8 cellular contexts compared by ENCODE assay signal in the genomic region with DNA sequence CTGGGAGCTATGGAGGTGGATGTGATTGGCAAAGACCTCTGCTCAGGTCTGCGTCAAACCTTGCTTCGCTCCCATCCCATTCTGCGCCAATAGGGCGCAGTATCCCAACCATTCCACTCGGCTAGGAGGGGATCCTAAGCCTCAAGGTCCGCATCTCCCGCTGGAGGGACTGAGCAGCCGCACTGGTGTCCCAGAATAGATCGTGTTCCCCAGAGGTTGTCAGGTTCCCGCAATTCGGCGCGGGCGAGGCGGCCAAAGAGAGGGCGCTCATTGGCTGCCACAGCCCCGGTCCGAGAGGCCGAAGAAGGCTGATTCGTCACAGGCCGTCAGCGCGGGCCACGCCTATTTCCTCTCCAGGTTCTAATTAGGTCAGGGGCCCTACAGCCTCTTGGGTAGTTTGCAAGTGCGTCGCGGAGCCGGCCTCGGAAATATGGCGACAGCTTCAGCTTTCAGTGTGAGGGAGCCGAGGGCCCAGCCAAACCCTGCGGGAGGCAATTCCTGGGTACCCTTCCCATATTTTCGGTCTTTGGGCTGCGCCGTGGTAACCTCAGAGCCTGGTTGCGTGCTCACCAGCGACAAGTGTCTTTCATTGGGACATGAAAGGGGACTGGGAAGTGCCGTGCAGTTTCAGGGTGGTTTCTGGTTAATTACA. TPM values are rescaled to one million over a fixed set of nuclear protein-coding genes. Genes with fewer than 3 reads are reported as not detected.
DNase-seq lines count a peak whose midpoint lies in the region; FAIRE-seq and TF ChIP-seq lines count a peak whose summit lies in the region.

No MANE protein-coding gene starts in this region.

- H3K4me1 ChIP-seq in H9 (ENCODE audit: insufficient read depth, low read length) (no peaks in the 10 kb centered on the region), astrocyte (ENCODE audit: insufficient read depth, low read length) (peaks cover 12% of the 10 kb centered on the region), hepatocyte (ENCODE audit: insufficient read depth) (peaks cover 43% of the 10 kb centered on the region), SJCRH30 (no peaks in the 10 kb centered on the region)

- H3K27ac Mint-ChIP-seq in H9 (peak overlapping the region; percentile 63 to 96 (median 71); a peak in 5 of 7 replicates), astrocyte (ENCODE audit: unreplicated experiment) (peak overlapping the region; percentile 96)

- H3K4me2 ChIP-seq in H9 (ENCODE audit: insufficient read depth, insufficient read length, low read length) (peak overlapping the region; percentile 80), astrocyte (ENCODE audit: low read length) (peak overlapping the region; percentile 94), hepatocyte (peak overlapping the region; percentile 79)

- peaks cover 0 to 4% (median 3%) of the 10 kb centered on the region in 3 experiments; a peak in 2 of 7 replicates for H3K36me3 Mint-ChIP-seq in H9 (ENCODE audit: insufficient read depth in 1 of 3, low read depth in 3 of 3)
- H3K36me3 Mint-ChIP-seq in astrocyte (ENCODE audit: low read depth, unreplicated experiment) = peaks cover 3% of the 10 kb centered on the region

- no CpG with 5 or more reads among the region's 38 CpGs for WGBS in H9 (ENCODE audit: extremely low coverage, insufficient read length, low lambda C conversion rate)
- 15% methylated on average over 38 of the region's 38 CpGs for WGBS in hepatocyte (ENCODE audit: low lambda C conversion rate, missing lambda C conversion rate)

- peak overlapping the region; percentile 82 for H4K5ac ChIP-seq in H9 (ENCODE audit: insufficient read length, low read depth, low read length)

- H3K9me3 ChIP-seq in H9 (ENCODE audit: control insufficient read depth, low read depth, low read length) (no peaks in the 10 kb centered on the region), astrocyte (ENCODE audit: insufficient read depth, low read depth, low read length) (no peaks in the 10 kb centered on the region), hepatocyte (ENCODE audit: low read depth) (no peaks in the 10 kb centered on the region), SJCRH30 (replicated peaks) (no peaks in the 10 kb centered on the region)

- no peak overlapping the region for H2AK5ac ChIP-seq in H9 (ENCODE audit: insufficient read length, low read length)

- H3K9me2 ChIP-seq in hepatocyte (replicated peaks; ENCODE audit: insufficient read depth) = no peaks in the 10 kb centered on the region

- H4K8ac ChIP-seq in H9 (replicated peaks; ENCODE audit: insufficient read length, low read depth, low read length) = no peak overlapping the region

- H3K27me3 ChIP-seq in H9 (ENCODE audit: insufficient read depth, low read length) (peaks cover 4% of the 10 kb centered on the region; the same call in 1 of the 2 replicates), astrocyte (ENCODE audit: insufficient read depth, low read length) (peaks cover 13% of the 10 kb centered on the region), hepatocyte (no peaks in the 10 kb centered on the region), SJCRH30 (peaks cover 3% of the 10 kb centered on the region; the same call in 1 of the 2 replicates)

- no peak overlapping the region for H3K23ac ChIP-seq in H9 (ENCODE audit: insufficient read length, low read depth, low read length)

- H3K9ac ChIP-seq in H9 (ENCODE audit: extremely low read depth, insufficient read length, low read length) (peak overlapping the region; percentile 83), astrocyte (ENCODE audit: low read length) (peak overlapping the region; percentile 88)

- no peak for TF ChIP-seq CTCF in H9 (conservative IDR thresholded peaks at IDR 0.05)
- no peak for TF ChIP-seq CTCF in astrocyte (IDR thresholded peaks at IDR 0.05; ENCODE audit: insufficient read depth, low read depth, low read length)
- TF ChIP-seq CTCF in hepatocyte (IDR thresholded peaks at IDR 0.05; ENCODE audit: poor library complexity) = no peak

- H3K14ac ChIP-seq in H9 (ENCODE audit: insufficient read depth, low read length) = peak overlapping the region; percentile 89

- H3K36me3 ChIP-seq in astrocyte (ENCODE audit: insufficient read depth, low read length) (no peaks in the 10 kb centered on the region), hepatocyte (replicated peaks; ENCODE audit: insufficient read depth, low read depth) (no peaks in the 10 kb centered on the region), SJCRH30 (no peaks in the 10 kb centered on the region)

- DNase-seq in GDM1 (lab: John Stamatoyannopoulos, UW) = peak; percentile 74
- DNase-seq in H9 = peak; percentile 100
- peak; percentile 96 for DNase-seq in MV-4-11 (lab: John Stamatoyannopoulos, UW)
- peak; percentile 81 for DNase-seq in T-helper 22 cell (ENCODE audit: low read depth)
- peak; percentile 91 for DNase-seq in astrocyte (ENCODE audit: low read depth)
- peak; percentile 92 for DNase-seq in hepatocyte (ENCODE audit: low spot score)
- peak; percentile 97 for DNase-seq in retina
- no peak for DNase-seq in SJCRH30

- H3K79me2 ChIP-seq in H9 (ENCODE audit: insufficient read depth, low read length) = no peaks in the 10 kb centered on the region
- H3K79me2 ChIP-seq in astrocyte (ENCODE audit: insufficient read depth, low read length) = no peaks in the 10 kb centered on the region
- H3K79me2 ChIP-seq in hepatocyte = no peaks in the 10 kb centered on the region

- no peak overlapping the region for H2BK120ac ChIP-seq in H9 (ENCODE audit: low read depth, low read length, poor library complexity, severe bottlenecking)

- no peaks in the 10 kb centered on the region for H4K20me1 ChIP-seq in H9 (ENCODE audit: control insufficient read depth, insufficient read depth, insufficient read length)
- no peaks in the 10 kb centered on the region for H4K20me1 ChIP-seq in astrocyte (ENCODE audit: insufficient read depth, low read length)
- H4K20me1 ChIP-seq in hepatocyte (ENCODE audit: insufficient read depth, poor library complexity, severe bottlenecking) = no peaks in the 10 kb centered on the region

- H2AFZ ChIP-seq in H9 (ENCODE audit: low read length) (peak overlapping the region; percentile 10), astrocyte (ENCODE audit: low read depth, low read length) (peak overlapping the region; percentile 99), hepatocyte (peak overlapping the region; percentile 78)

- H3K18ac ChIP-seq in H9 (ENCODE audit: insufficient read length, low read depth, low read length) = peak overlapping the region; percentile 92

- FAIRE-seq in astrocyte (lab: Jason Lieb, UNC) = no peak

- peaks cover 9 to 13% of the 10 kb centered on the region in 2 experiments; a peak in 3 of 4 replicates for H3K4me1 Mint-ChIP-seq in H9
- peaks cover 15% of the 10 kb centered on the region for H3K4me1 Mint-ChIP-seq in astrocyte (ENCODE audit: low read depth, unreplicated experiment)

- peaks cover 7% of the 10 kb centered on the region for H3K23me2 ChIP-seq in H9 (ENCODE audit: insufficient read length, low read depth, low read length, poor library complexity, severe bottlenecking)

- H2BK20ac ChIP-seq in H9 (ENCODE audit: low read depth, low read length, poor library complexity, severe bottlenecking) = no peak overlapping the region

- no peak overlapping the region for H2BK12ac ChIP-seq in H9 (ENCODE audit: insufficient read length, low read depth, low read length)

- H2BK5ac ChIP-seq in H9 (ENCODE audit: insufficient read length, low read length) = no peak overlapping the region

- peaks cover 79% of the 10 kb centered on the region for H3K27me3 Mint-ChIP-seq in H9 (ENCODE audit: low read depth)
- peaks cover 3% of the 10 kb centered on the region for H3K27me3 Mint-ChIP-seq in astrocyte (ENCODE audit: low read depth, unreplicated experiment)

- no peak overlapping the region for H3T11ph ChIP-seq in H9 (ENCODE audit: low read length)

- H3K27ac ChIP-seq in H9 (ENCODE audit: insufficient read length, low read depth, low read length) (peak overlapping the region; percentile 50), astrocyte (ENCODE audit: low read depth, low read length) (peak overlapping the region; percentile 71), hepatocyte (peak overlapping the region; percentile 92), SJCRH30 (no peak overlapping the region)

- H2BK15ac ChIP-seq in H9 (ENCODE audit: low read depth, low read length) = no peak overlapping the region

- H3K4me3 ChIP-seq in astrocyte (ENCODE audit: insufficient read depth, low read depth, low read length) (peak overlapping the region; percentile 84), hepatocyte (peak overlapping the region; percentile 14), SJCRH30 (no peak overlapping the region)

- no peak overlapping the region for H4K91ac ChIP-seq in H9 (ENCODE audit: insufficient read length, low read depth, low read length)

- H3K4me3 Mint-ChIP-seq in H9 (peak overlapping the region; percentile 81 to 85), astrocyte (ENCODE audit: unreplicated experiment) (peak overlapping the region; percentile 86)

- no peaks in the 10 kb centered on the region for H3K79me1 ChIP-seq in H9 (ENCODE audit: insufficient read depth, low read depth, low read length, poor library complexity, severe bottlenecking)

- peaks cover 7 to 23% of the 10 kb centered on the region in 2 experiments for H3K9me3 Mint-ChIP-seq in H9
- H3K9me3 Mint-ChIP-seq in astrocyte (ENCODE audit: unreplicated experiment) = peaks cover 5% of the 10 kb centered on the region

- H3K56ac ChIP-seq in H9 (ENCODE audit: insufficient read length, low read depth, low read length) = no peak overlapping the region

- H3K4ac ChIP-seq in H9 (ENCODE audit: low read depth, low read length) = no peak overlapping the region; the same call in 1 of the 2 replicates

RNA-seq across cellular contexts. Expression of a gene that starts 5.0 kb away (rescaled TPM):
- not detected in 2 replicates for total RNA-seq in H9 (2021)
- total RNA-seq in astrocyte = not detected in 2 replicates
- not detected in 2 replicates for total RNA-seq in hepatocyte
- polyA plus RNA-seq in hepatocyte = 0.29 TPM in 1 of 2 replicates, not detected in the other
- total RNA-seq in SJCRH30 (2014; rRNA removed; shearing (Covaris generic)) = not detected in 2 replicates

RNA-seq across cellular contexts. Expression of a gene that starts 14.6 kb away (rescaled TPM):
- total RNA-seq in H9 (2021) (0.11 and 0.13 TPM in 2 replicates), astrocyte (3.3 and 3.5 TPM in 2 replicates), hepatocyte (4.8 and 7.7 TPM in 2 replicates)
- polyA plus RNA-seq in hepatocyte = 13.8 and 19.4 TPM in 2 replicates
- total RNA-seq in SJCRH30 (2014; rRNA removed; shearing (Covaris generic)) = 5.1 and 5.6 TPM in 2 replicates

RNA-seq across cellular contexts. Expression of a gene that starts 40.8 kb away (rescaled TPM):
- 8.9 and 10.9 TPM in 2 replicates for total RNA-seq in H9 (2021)
- total RNA-seq in astrocyte = 25.1 and 29.9 TPM in 2 replicates
- 22.4 and 27.2 TPM in 2 replicates for total RNA-seq in hepatocyte
- 24.8 and 29.0 TPM in 2 replicates for polyA plus RNA-seq in hepatocyte
- total RNA-seq in SJCRH30 (2014; rRNA removed; shearing (Covaris generic)) = 29.1 and 31.2 TPM in 2 replicates

Comparison
In these comparisons a context has a peak if more than half of its experiments do, and no peak if none do; other contexts are left out.
1. DNase-seq: peak in GDM1 (single experiment), H9 (single experiment), MV-4-11 (single experiment), T-helper 22 cell (single experiment), astrocyte (single experiment), hepatocyte (single experiment) and retina (single experiment); none in SJCRH30 (0 of 2).
2. H2AFZ ChIP-seq: peak in every context shown above with its lines; median percentile 99 in astrocyte; 78 in hepatocyte; 10 in H9.
3. Peak in every context shown above with its lines, with median percentiles within 50 percentile points of each other: H3K4me2 ChIP-seq.